Comparison of ENCODE assay signal across 19 cellular contexts in the genomic region with DNA sequence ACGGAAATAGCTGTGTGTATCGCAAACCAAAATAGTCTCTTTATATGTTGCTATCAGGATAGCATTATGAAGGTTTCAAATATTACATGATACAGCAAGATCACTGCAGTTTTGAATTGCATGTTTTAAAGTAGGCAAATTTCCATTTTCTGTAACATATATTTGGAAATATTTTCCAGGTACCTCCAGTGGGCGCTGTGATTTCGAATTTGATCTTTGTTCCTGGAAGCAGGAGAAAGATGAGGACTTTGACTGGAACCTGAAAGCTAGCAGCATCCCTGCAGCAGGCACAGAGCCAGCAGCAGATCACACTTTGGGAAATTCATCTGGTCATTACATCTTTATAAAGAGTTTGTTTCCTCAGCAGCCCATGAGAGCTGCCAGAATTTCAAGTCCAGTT.
DNase-seq lines count a peak whose midpoint lies in the region; FAIRE-seq and TF ChIP-seq lines count a peak whose summit lies in the region.
"Had no signal": no experiment of that assay in that cellular context is flagged by ENCODE, and none has a peak within 500 bp of the region (broad histone marks: within the 10 kb centered on the region; RNA-seq: fewer than 3 reads in every experiment).

No MANE protein-coding gene starts in this region.

- H3K9ac ChIP-seq in OCI-LY1 (ENCODE audit: low read length): no peak overlapping the region

- H4K20me1 ChIP-seq in OCI-LY1 (ENCODE audit: insufficient read depth, low read length): no peaks in the 10 kb centered on the region

- no peak for TF ChIP-seq POLR2A in GM12892 (IDR thresholded peaks at IDR 0.05; ENCODE audit: low read depth, low read length)

- H3K4me3 ChIP-seq in OCI-LY1 (ENCODE audit: low read depth, low read length, poor library complexity, severe bottlenecking) (no peak overlapping the region), fibroblast of pulmonary artery (replicated peaks; ENCODE audit: low read depth, low read length) (no peak overlapping the region)
- H3K4me3 ChIP-seq: GM12878, skin epidermis, thyroid gland had no signal

- H3K36me3 Mint-ChIP-seq in osteocyte (ENCODE audit: unreplicated experiment): no peaks in the 10 kb centered on the region
- H3K36me3 Mint-ChIP-seq: IgD-negative memory B cell had no signal

- no peaks in the 10 kb centered on the region for H3K9me3 Mint-ChIP-seq in osteocyte (ENCODE audit: unreplicated experiment)
- H3K9me3 Mint-ChIP-seq: T-helper 1 cell treated with Interleukin-12 subunit alpha and Interleukin-12 subunit beta and Interleukin-4 antibody, amounts not matched to agents 30 μg/mL and 1 μg/mL, for 36 hours had no signal

- no peak overlapping the region for H3K4me2 ChIP-seq in OCI-LY1 (ENCODE audit: low read length)

- no peaks in the 10 kb centered on the region for H3K79me2 ChIP-seq in OCI-LY1 (ENCODE audit: insufficient read depth, low read length)

- H3K27ac ChIP-seq in OCI-LY1 (ENCODE audit: low read depth, low read length, poor library complexity, severe bottlenecking): no peak overlapping the region
- H3K27ac ChIP-seq: epithelial cell of prostate, skin epidermis, thyroid gland had no signal

- no peak overlapping the region for H2AFZ ChIP-seq in OCI-LY1 (ENCODE audit: low read length)

- H3K36me3 ChIP-seq in OCI-LY1 (ENCODE audit: insufficient read depth, low read length): no peaks in the 10 kb centered on the region
- H3K36me3 ChIP-seq: thyroid gland had no signal

- peak; percentile 37 for DNase-seq in DMS53 (lab: John Stamatoyannopoulos, UW)
- DNase-seq in DMS53 treated with DMSO at 0.1 percent for 48 hours (lab: John Stamatoyannopoulos, UW; ENCODE audit: unreplicated experiment): no peak
- DNase-seq in fibroblast of pulmonary artery (ENCODE audit: low read depth): no peak
- no peak for DNase-seq in osteocyte (ENCODE audit: extremely low spot score, unreplicated experiment)
- no peak for DNase-seq in putamen (ENCODE audit: low spot score)
- DNase-seq in GM12892 (ENCODE audit: insufficient read length): no peak
- DNase-seq in glomerular visceral epithelial cell (ENCODE audit: extremely low spot score): no peak
- DNase-seq: activated CD4-positive, alpha-beta T cell treated with anti-CD3 and anti-CD28 coated beads for 4 hours; activated effector memory CD4-positive, alpha-beta T cell treated with anti-CD3 and anti-CD28 coated beads, Interleukin-2, amount 50 U/mL, for 16 hours; DMS153; NCI-H1930; thyroid gland had no signal

- no peaks in the 10 kb centered on the region for H3K4me1 Mint-ChIP-seq in osteocyte (ENCODE audit: unreplicated experiment)
- H3K4me1 Mint-ChIP-seq: IgD-negative memory B cell had no signal

- H3K4me1 ChIP-seq in OCI-LY1 (ENCODE audit: insufficient read depth, low read length, severe bottlenecking): no peaks in the 10 kb centered on the region
- H3K4me1 ChIP-seq: thyroid gland had no signal

- no peaks in the 10 kb centered on the region for H3K27me3 ChIP-seq in OCI-LY1 (ENCODE audit: insufficient read depth, low read length)
- H3K27me3 ChIP-seq: thyroid gland had no signal

- no peak overlapping the region for H3K27ac Mint-ChIP-seq in osteocyte (ENCODE audit: unreplicated experiment)
- H3K27ac Mint-ChIP-seq: IgD-negative memory B cell; T-helper 1 cell treated with Interleukin-12 subunit alpha and Interleukin-12 subunit beta and Interleukin-4 antibody, amounts not matched to agents 30 μg/mL and 1 μg/mL, for 36 hours had no signal

- no peaks in the 10 kb centered on the region for H3F3A ChIP-seq in OCI-LY1 (ENCODE audit: insufficient read depth, low read length)

- H3K4me3 Mint-ChIP-seq in osteocyte (ENCODE audit: unreplicated experiment): no peak overlapping the region
- H3K4me3 Mint-ChIP-seq: IgD-negative memory B cell; T-helper 1 cell treated with Interleukin-12 subunit alpha and Interleukin-12 subunit beta and Interleukin-4 antibody, amounts not matched to agents 30 μg/mL and 1 μg/mL, for 36 hours had no signal

- H3K9me3 ChIP-seq in OCI-LY1 (ENCODE audit: low read length): no peaks in the 10 kb centered on the region
- H3K9me3 ChIP-seq: thyroid gland had no signal

- no peaks in the 10 kb centered on the region for H3K9me2 ChIP-seq in OCI-LY1 (ENCODE audit: low read depth, low read length)

- FAIRE-seq in GM12892 (lab: Jason Lieb, UNC): no peak
- FAIRE-seq: A204.1, GM12878 had no signal

- H3K27me3 Mint-ChIP-seq in osteocyte (ENCODE audit: unreplicated experiment): peaks cover 6% of the 10 kb centered on the region
- H3K27me3 Mint-ChIP-seq: IgD-negative memory B cell had no signal

- TF ChIP-seq CTCF in OCI-LY1 (IDR thresholded peaks at IDR 0.05; ENCODE audit: low read length) (0 out of 2 replicates have a peak, but pooled peaks have one; percentile 5), fibroblast of pulmonary artery (IDR thresholded peaks at IDR 0.05; ENCODE audit: low read length, missing control alignments) (peak; percentile 34), osteocyte (IDR thresholded peaks at IDR 0.05) (peak; percentile 35)
